24 cellular contexts compared by ENCODE assay signal in the genomic region with DNA sequence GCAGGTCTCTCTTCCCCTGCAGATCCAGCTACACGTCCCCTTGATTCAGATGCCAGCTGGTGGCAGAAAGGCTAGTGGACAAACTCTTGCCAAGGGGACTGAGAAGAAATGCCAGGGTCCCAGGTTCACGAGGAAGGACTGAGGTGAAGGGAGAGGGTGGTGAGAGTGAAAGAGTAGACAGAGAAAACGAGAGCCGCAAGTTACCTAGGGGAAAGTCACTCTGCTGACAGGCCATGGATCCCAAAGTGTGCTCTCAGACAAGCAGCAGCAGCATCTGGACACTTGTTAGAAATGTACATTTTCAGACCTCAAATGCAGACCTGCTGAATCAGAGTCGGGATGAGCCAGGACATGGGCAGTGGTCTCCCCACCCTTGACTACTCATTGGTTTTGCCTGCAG.
DNase-seq lines count a peak whose midpoint lies in the region; TF ChIP-seq lines count a peak whose summit lies in the region.
"Had no signal": no experiment of that assay in that cellular context is flagged by ENCODE, and none has a peak within 500 bp of the region (broad histone marks: within the 10 kb centered on the region; RNA-seq: fewer than 3 reads in every experiment).

No MANE protein-coding gene starts in this region.

- POLR2A ChIA-PET in HEK293 (lab: Yijun Ruan, JAX) = no interaction called here

- no peak for TF ChIP-seq CTCF in breast epithelium (IDR thresholded peaks at IDR 0.05)
- no peak for TF ChIP-seq CTCF in mammary epithelial cell (conservative IDR thresholded peaks at IDR 0.05 in 1 of 2, IDR thresholded peaks at IDR 0.05 in 1 of 2; ENCODE audit: extremely low read depth in 1 of 2, insufficient read depth in 1 of 2, low read depth in 1 of 2, low read length in 2 of 2)
- TF ChIP-seq CTCF in HEK293 (tag by site-specific recombination; IDR thresholded peaks at IDR 0.05) = no peak
- no peak for TF ChIP-seq CTCF in endothelial cell (IDR thresholded peaks at IDR 0.05; ENCODE audit: unreplicated experiment)
- no peak for TF ChIP-seq CTCF in stomach (IDR thresholded peaks at IDR 0.05)
- TF ChIP-seq CTCF in MM.1S (IDR thresholded peaks at IDR 0.05; ENCODE audit: low read length) = no peak

- dilution Hi-C loops in mammary epithelial cell (cut with HindIII; ENCODE audit: low sequenced_read_pairs) = no loop called here

- DNase-seq in breast epithelium (ENCODE audit: low spot score in 2 of 2) = no peak
- no peak for DNase-seq in mammary epithelial cell
- DNase-seq in endothelial cell (ENCODE audit: low spot score) = no peak
- DNase-seq in stomach = no peak
- no peak for DNase-seq in stimulated activated CD8-positive, alpha-beta memory T cell treated with anti-CD3 and anti-CD28 coated beads, Interleukin-4, amount 100 ng/mL, for 48 hours
- no peak for DNase-seq in effector CD8-positive, alpha-beta T cell (lab: John Stamatoyannopoulos, UW)
- no peak for DNase-seq in MM.1S
- DNase-seq: 8988T; ACHN; AML-193; BE2C; CD4-positive, alpha-beta T cell; CD8-positive, alpha-beta memory T cell; DMS79; EL; GDM1; GM23248; H9; HFFc6 had no signal

- H3K79me2 ChIP-seq in mammary epithelial cell (ENCODE audit: insufficient read depth, low read length) = no peaks in the 10 kb centered on the region
- H3K79me2 ChIP-seq in MM.1S (ENCODE audit: low read length) = no peaks in the 10 kb centered on the region

- intact Hi-C loops in breast epithelium (cut with DNase I; ENCODE audit: low total_unique reads) = no loop called here
- intact Hi-C loops in mammary epithelial cell (cut with micrococcal nuclease) = no loop called here
- intact Hi-C loops in stomach (cut with DNase I; ENCODE audit: low total_unique reads) = no loop called here

- no peaks in the 10 kb centered on the region for H3K27me3 ChIP-seq in breast epithelium
- no peaks in the 10 kb centered on the region for H3K27me3 ChIP-seq in mammary epithelial cell (ENCODE audit: insufficient read depth, low read length)
- H3K27me3 ChIP-seq in stomach = no peaks in the 10 kb centered on the region
- H3K27me3 ChIP-seq in MM.1S (replicated peaks; ENCODE audit: insufficient read depth, low read length) = no peaks in the 10 kb centered on the region
- H3K27me3 ChIP-seq: BE2C; BLaER1 treated with 17β-estradiol and CSF1 and Interleukin-3, amounts not matched to agents 10 nM and 100 nM had no signal

- H3K27ac ChIP-seq in breast epithelium = peak overlapping the region; percentile 71 to 83
- no peak overlapping the region for H3K27ac ChIP-seq in mammary epithelial cell (ENCODE audit: insufficient read depth, low read depth, low read length)
- H3K27ac ChIP-seq in HEK293 (ENCODE audit: extremely low read depth, low read depth, low read length) = no peak overlapping the region
- H3K27ac ChIP-seq in stomach = peak overlapping the region in 4 of 5 donors; percentile 13 to 77 (median 44)
- H3K27ac ChIP-seq in MM.1S (ENCODE audit: low read length) = no peak overlapping the region
- H3K27ac ChIP-seq: A549; BLaER1 treated with 17β-estradiol and CSF1 and Interleukin-3, amounts not matched to agents 10 nM and 100 nM; GM23248 had no signal

- BruUV-seq in mammary epithelial cell (replicated peaks; lab: Mats Ljungman, UMichigan) = no TSS peak

- no peaks in the 10 kb centered on the region for H3K36me3 Mint-ChIP-seq in endothelial cell (ENCODE audit: low read depth, unreplicated experiment)
- H3K36me3 Mint-ChIP-seq: CD14-positive monocyte; CD8-positive, alpha-beta memory T cell had no signal

- H3K36me3 ChIP-seq in breast epithelium = no peaks in the 10 kb centered on the region
- H3K36me3 ChIP-seq in mammary epithelial cell (ENCODE audit: insufficient read depth, low read length) = no peaks in the 10 kb centered on the region
- H3K36me3 ChIP-seq in HEK293 (ENCODE audit: control insufficient read depth in 2 of 2, insufficient read depth in 1 of 2, low read length in 2 of 2) = no peaks in the 10 kb centered on the region
- H3K36me3 ChIP-seq in stomach = no peaks in the 10 kb centered on the region
- no peaks in the 10 kb centered on the region for H3K36me3 ChIP-seq in MM.1S (replicated peaks; ENCODE audit: insufficient read depth, low read length)
- H3K36me3 ChIP-seq: BE2C; BLaER1 treated with 17β-estradiol and CSF1 and Interleukin-3, amounts not matched to agents 10 nM and 100 nM had no signal

- no peak overlapping the region for H3K9ac ChIP-seq in mammary epithelial cell (ENCODE audit: insufficient read depth, low read length)
- H3K9ac ChIP-seq in MM.1S (ENCODE audit: low read length) = no peak overlapping the region
- H3K9ac ChIP-seq: BLaER1 treated with 17β-estradiol and CSF1 and Interleukin-3, amounts not matched to agents 10 nM and 100 nM; GM23248 had no signal

- no peak overlapping the region for H3K4me3 Mint-ChIP-seq in endothelial cell (ENCODE audit: unreplicated experiment)
- H3K4me3 Mint-ChIP-seq: CD14-positive monocyte; CD4-positive, alpha-beta T cell; CD8-positive, alpha-beta memory T cell; H9; HFFc6 had no signal

- H3K9me3 Mint-ChIP-seq in endothelial cell (ENCODE audit: unreplicated experiment) = no peaks in the 10 kb centered on the region
- H3K9me3 Mint-ChIP-seq: CD4-positive, alpha-beta T cell; H9 had no signal

- H3K4me2 ChIP-seq in mammary epithelial cell (ENCODE audit: insufficient read depth, low read depth, low read length) (no peak overlapping the region), MM.1S (ENCODE audit: low read depth, low read length) (no peak overlapping the region)
- H3K4me2 ChIP-seq: A549; BLaER1 treated with 17β-estradiol and CSF1 and Interleukin-3, amounts not matched to agents 10 nM and 100 nM had no signal

- no peaks in the 10 kb centered on the region for H3K9me2 ChIP-seq in MM.1S (replicated peaks; ENCODE audit: insufficient read depth, low read length)

- H3K9me3 ChIP-seq in breast epithelium (no peaks in the 10 kb centered on the region), mammary epithelial cell (replicated peaks; ENCODE audit: insufficient read depth, low read length) (no peaks in the 10 kb centered on the region), HEK293 (ENCODE audit: control insufficient read depth, insufficient read depth, low read depth, low read length) (no peaks in the 10 kb centered on the region), stomach (no peaks in the 10 kb centered on the region), MM.1S (replicated peaks; ENCODE audit: insufficient read depth, low read length) (no peaks in the 10 kb centered on the region)
- H3K9me3 ChIP-seq: A549, BE2C had no signal

- WGBS in mammary epithelial cell (ENCODE audit: low coverage, missing lambda C conversion rate) = 100% methylated on average over 5 of the region's 5 CpGs
- WGBS in stomach, 5 donors = 83 to 92% (median 89%) methylated on average over 5 of the region's 5 CpGs

- in situ Hi-C loops in mammary epithelial cell (cut with MboI; ENCODE audit: low sequenced_read_pairs in 2 of 2) = no loop called here

- TF ChIP-seq POLR2A in breast epithelium (IDR thresholded peaks at IDR 0.05) (no peak), stomach (IDR thresholded peaks at IDR 0.05) (no peak)

- peak overlapping the region; percentile 67 for H3K27ac Mint-ChIP-seq in endothelial cell (ENCODE audit: unreplicated experiment)
- H3K27ac Mint-ChIP-seq: CD14-positive monocyte; CD4-positive, alpha-beta T cell; CD8-positive, alpha-beta memory T cell; HFFc6 had no signal

- TF ChIP-seq EP300 in stomach (IDR thresholded peaks at IDR 0.05) = no peak

- CTCF ChIA-PET in mammary epithelial cell (lab: Charles Lee; ENCODE audit: low non-redundant PET) = interaction anchor here (0.5 kb wide), 1 partner anchor 14 kb away, joined by 6 read pairs; no protein-coding TSS in a partner anchor
- CTCF ChIA-PET in HEK293 (lab: Yijun Ruan, JAX) = no interaction called here

- H4K20me1 ChIP-seq in mammary epithelial cell (ENCODE audit: insufficient read depth, low read length) = no peaks in the 10 kb centered on the region
- no peaks in the 10 kb centered on the region for H4K20me1 ChIP-seq in MM.1S (ENCODE audit: insufficient read depth, low read length)
- H4K20me1 ChIP-seq: BLaER1 treated with 17β-estradiol and CSF1 and Interleukin-3, amounts not matched to agents 10 nM and 100 nM had no signal

- H3K4me1 Mint-ChIP-seq in endothelial cell (ENCODE audit: unreplicated experiment) = peaks cover 34% of the 10 kb centered on the region
- H3K4me1 Mint-ChIP-seq: CD14-positive monocyte; CD8-positive, alpha-beta memory T cell had no signal

- H2AFZ ChIP-seq in mammary epithelial cell (ENCODE audit: low read depth, low read length) (no peak overlapping the region), MM.1S (ENCODE audit: low read length) (no peak overlapping the region)
- H2AFZ ChIP-seq: GM23248 had no signal

- H3K4me1 ChIP-seq in breast epithelium = peaks cover 0 to 5% of the 10 kb centered on the region in 2 donors
- peaks cover 20% of the 10 kb centered on the region for H3K4me1 ChIP-seq in mammary epithelial cell (ENCODE audit: insufficient read depth, low read length)
- H3K4me1 ChIP-seq in HEK293 (ENCODE audit: control insufficient read depth, insufficient read depth, low read length) = peaks cover 3% of the 10 kb centered on the region; the same call in 1 of the 2 replicates
- peaks cover 0 to 11% (median 8%) of the 10 kb centered on the region in 4 donors for H3K4me1 ChIP-seq in stomach
- H3K4me1 ChIP-seq in MM.1S (ENCODE audit: low read length) = no peaks in the 10 kb centered on the region
- H3K4me1 ChIP-seq: A549, BE2C had no signal

- no peaks in the 10 kb centered on the region for H3F3A ChIP-seq in MM.1S (ENCODE audit: insufficient read depth, low read length)

- H3K4me3 ChIP-seq in breast epithelium = no peak overlapping the region
- no peak overlapping the region for H3K4me3 ChIP-seq in mammary epithelial cell (replicated peaks in 1 of 3; ENCODE audit: insufficient read depth in 1 of 3, low read depth in 2 of 3, low read length in 3 of 3)
- no peak overlapping the region for H3K4me3 ChIP-seq in HEK293 (ENCODE audit: low read depth, low read length)
- no peak overlapping the region for H3K4me3 ChIP-seq in stomach
- H3K4me3 ChIP-seq in MM.1S (ENCODE audit: low read length) = no peak overlapping the region
- H3K4me3 ChIP-seq: A549; BLaER1 treated with 17β-estradiol and CSF1 and Interleukin-3, amounts not matched to agents 10 nM and 100 nM; GM12878; GM23248 had no signal

- peaks cover 10% of the 10 kb centered on the region for H3K27me3 Mint-ChIP-seq in endothelial cell (ENCODE audit: unreplicated experiment)
- H3K27me3 Mint-ChIP-seq: CD4-positive, alpha-beta T cell; CD8-positive, alpha-beta memory T cell had no signal

TF ChIP-seq in HEK293, 187 proteins besides CTCF, POLR2A, EP300 and RAD21:
- no peak for TF ChIP-seq ZNF423 (tag by site-specific recombination; IDR thresholded peaks at IDR 0.05)
- peak; percentile 50; the same call in 1 of the 2 replicates for TF ChIP-seq PRDM1 (tag by site-specific recombination; IDR thresholded peaks at IDR 0.05)
- no peak for TF ChIP-seq ZNF416 (tag by site-specific recombination; IDR thresholded peaks at IDR 0.05)

Comparison
In these comparisons a context has a peak if more than half of its experiments do, and no peak if none do; other contexts are left out.
1. H3K27ac ChIP-seq: peak in breast epithelium (2 of 2) and stomach (4 of 5); none in mammary epithelial cell (single experiment), HEK293 (single experiment) and MM.1S (single experiment).